20 cellular contexts compared by ENCODE assay signal in the genomic region with DNA sequence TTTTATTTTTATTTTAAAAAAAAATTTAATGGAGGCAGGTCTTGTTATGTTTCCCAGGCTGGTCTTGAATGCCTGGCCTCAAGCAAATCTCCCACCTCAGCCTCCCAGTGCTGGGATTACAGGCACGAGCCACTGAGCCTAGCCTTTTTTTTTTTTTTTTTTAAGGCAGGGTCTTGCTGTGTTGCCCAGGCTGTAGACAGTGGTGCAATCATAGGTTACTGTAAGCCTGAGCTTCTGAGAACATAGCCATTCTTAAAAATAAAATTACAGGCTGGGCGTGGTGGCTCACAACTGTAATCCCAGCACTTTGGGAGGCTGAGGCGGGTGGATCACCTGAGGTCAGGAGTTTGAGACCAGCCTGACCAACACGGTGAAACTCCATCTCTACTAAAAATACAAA. TPM values are rescaled to one million over a fixed set of nuclear protein-coding genes. Genes with fewer than 3 reads are reported as not detected.
"Had no signal": no experiment of that assay in that cellular context is flagged by ENCODE, and none has a peak within 500 bp of the region (broad histone marks: within the 10 kb centered on the region; RNA-seq: fewer than 3 reads in every experiment).

No MANE protein-coding gene starts in this region.

RNA-seq across cellular contexts. Expression of a gene that starts 14.7 kb away (rescaled TPM):
- total RNA-seq: activated naive CD4-positive, alpha-beta T cell treated with anti-CD3 and anti-CD28 coated beads, Interleukin-2, amount 50 U/mL, for 72 hours; activated naive CD8-positive, alpha-beta T cell treated with anti-CD3 and anti-CD28 coated beads for 36 hours; activated naive CD8-positive, alpha-beta T cell treated with anti-CD3 and anti-CD28 coated beads, Interleukin-2, amount 10 ng/mL, durations not matched to agents 7 days and 5 days; activated T-cell treated with anti-CD3 and anti-CD28 coated beads, Interleukin-2, amount 50 U/mL, for 4 hours; activated T-cell treated with anti-CD3 and anti-CD28 coated beads, Interleukin-2, amount 50 U/mL, for 72 hours; activated T-helper 1 cell treated with anti-CD3 and anti-CD28 coated beads, Interleukin-12 subunit alpha, Interleukin-12 subunit beta, Interleukin-2, Interleukin-4 antibody, amounts not matched to agents 30 ng/mL and 10 ng/mL and 1 ng/mL, durations not matched to agents 14 hours and 24 hours and 36 hours; activated T-helper 17 cell treated with anti-CD3 and anti-CD28 coated beads, Interleukin-2, amount 50 U/mL, for 72 hours; activated T-helper 2 cell treated with anti-CD3 and anti-CD28 coated beads, Interferon-gamma antibody, Interleukin-2, Interleukin-4, amounts not matched to agents 10 μg/mL and 5 μg/mL and 100 μg/mL, durations not matched to agents 14 hours and 24 hours and 36 hours; adrenal gland; aorta; ascending aorta; astrocyte; bronchial epithelial cell; cardiac muscle cell; cardiac septum; chondrocyte had no signal
- polyA plus RNA-seq: adrenal gland, cardiac muscle cell had no signal

RNA-seq across cellular contexts. Expression of a gene that starts 29.9 kb away (rescaled TPM):
- total RNA-seq: activated naive CD4-positive, alpha-beta T cell treated with anti-CD3 and anti-CD28 coated beads for 36 hours; activated naive CD4-positive, alpha-beta T cell treated with anti-CD3 and anti-CD28 coated beads, Interleukin-2, amount 50 U/mL, for 72 hours; activated naive CD8-positive, alpha-beta T cell treated with anti-CD3 and anti-CD28 coated beads for 36 hours; activated naive CD8-positive, alpha-beta T cell treated with anti-CD3 and anti-CD28 coated beads, Interleukin-2, amount 10 ng/mL, durations not matched to agents 7 days and 5 days; activated T-cell treated with anti-CD3 and anti-CD28 coated beads, Interleukin-2, amount 50 U/mL, for 4 hours; activated T-cell treated with anti-CD3 and anti-CD28 coated beads, Interleukin-2, amount 50 U/mL, for 72 hours; activated T-helper 1 cell treated with anti-CD3 and anti-CD28 coated beads, Interleukin-12 subunit alpha, Interleukin-12 subunit beta, Interleukin-2, Interleukin-4 antibody, amounts not matched to agents 30 ng/mL and 10 ng/mL and 1 ng/mL, durations not matched to agents 14 hours and 24 hours and 36 hours; activated T-helper 17 cell treated with anti-CD3 and anti-CD28 coated beads, Interleukin-2, amount 50 U/mL, for 72 hours; activated T-helper 2 cell treated with anti-CD3 and anti-CD28 coated beads, Interferon-gamma antibody, Interleukin-2, Interleukin-4, amounts not matched to agents 10 μg/mL and 5 μg/mL and 100 μg/mL, durations not matched to agents 14 hours and 24 hours and 36 hours; ascending aorta; cardiac muscle cell; chondrocyte had no signal
- polyA plus RNA-seq: cardiac muscle cell had no signal

RNA-seq across cellular contexts. Expression of a gene that starts 36.8 kb away (rescaled TPM):
- total RNA-seq: activated naive CD4-positive, alpha-beta T cell treated with anti-CD3 and anti-CD28 coated beads for 36 hours; activated naive CD4-positive, alpha-beta T cell treated with anti-CD3 and anti-CD28 coated beads, Interleukin-2, amount 50 U/mL, for 72 hours; activated naive CD8-positive, alpha-beta T cell treated with anti-CD3 and anti-CD28 coated beads for 36 hours; activated naive CD8-positive, alpha-beta T cell treated with anti-CD3 and anti-CD28 coated beads, Interleukin-2, amount 10 ng/mL, durations not matched to agents 7 days and 5 days; activated T-cell treated with anti-CD3 and anti-CD28 coated beads, Interleukin-2, amount 50 U/mL, for 4 hours; activated T-cell treated with anti-CD3 and anti-CD28 coated beads, Interleukin-2, amount 50 U/mL, for 72 hours; activated T-helper 1 cell treated with anti-CD3 and anti-CD28 coated beads, Interleukin-12 subunit alpha, Interleukin-12 subunit beta, Interleukin-2, Interleukin-4 antibody, amounts not matched to agents 30 ng/mL and 10 ng/mL and 1 ng/mL, durations not matched to agents 14 hours and 24 hours and 36 hours; activated T-helper 17 cell treated with anti-CD3 and anti-CD28 coated beads, Interleukin-2, amount 50 U/mL, for 72 hours; activated T-helper 2 cell treated with anti-CD3 and anti-CD28 coated beads, Interferon-gamma antibody, Interleukin-2, Interleukin-4, amounts not matched to agents 10 μg/mL and 5 μg/mL and 100 μg/mL, durations not matched to agents 14 hours and 24 hours and 36 hours; adrenal gland; aorta; ascending aorta; astrocyte; body of pancreas; breast epithelium; bronchial epithelial cell; cardiac muscle cell; cardiac septum; chondrocyte had no signal
- polyA plus RNA-seq: adipose tissue, adrenal gland, aorta, cardiac muscle cell had no signal
